Comparison of ENCODE assay signal across 17 cellular contexts in the genomic region with DNA sequence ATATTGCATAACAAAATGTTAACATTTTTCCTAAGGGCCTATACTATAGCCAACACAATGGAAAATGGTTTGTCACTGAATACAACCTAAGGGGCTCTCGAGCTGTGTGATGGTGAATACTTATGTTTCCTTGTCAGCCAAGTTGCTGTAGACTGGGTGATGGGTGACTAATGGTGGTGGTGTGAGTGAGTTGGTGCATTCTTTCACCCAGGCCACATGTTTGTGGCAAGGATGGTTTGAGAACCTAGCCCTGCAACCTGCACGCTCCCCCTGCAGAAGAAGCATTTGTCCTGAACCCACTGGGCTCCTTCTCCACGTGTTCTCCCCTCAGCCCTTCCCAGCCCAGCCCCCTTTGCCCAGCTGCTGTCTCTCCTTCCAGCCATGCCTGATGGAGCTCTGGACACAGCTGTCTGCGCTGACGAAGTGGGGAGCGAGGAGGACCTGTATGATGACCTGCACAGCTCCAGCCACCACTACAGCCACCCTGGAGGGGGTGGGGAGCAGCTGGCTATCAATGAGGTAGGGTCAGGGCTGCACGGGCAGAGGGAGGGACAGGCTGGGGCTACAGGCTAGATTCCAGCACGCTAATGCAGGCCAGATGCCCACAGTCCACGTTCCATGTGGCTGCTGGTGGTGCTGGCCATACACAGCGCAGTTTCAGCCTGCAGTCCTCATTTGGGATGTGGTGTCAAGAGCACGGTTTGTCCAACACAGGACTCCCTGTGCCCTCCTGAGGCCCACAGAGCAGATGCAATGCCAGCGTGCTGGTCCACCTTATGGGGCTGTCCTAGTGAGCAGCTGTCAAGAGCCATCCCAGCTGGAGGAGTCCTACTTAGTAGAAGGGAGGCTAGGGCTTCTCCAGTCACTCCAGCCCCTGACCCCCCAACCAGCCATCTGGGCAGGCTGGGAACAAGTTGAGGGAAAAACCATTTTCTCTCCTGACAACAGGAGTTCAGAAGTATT.
DNase-seq lines count a peak whose midpoint lies in the region; ATAC-seq and TF ChIP-seq lines count a peak whose summit lies in the region.
"Had no signal": no experiment of that assay in that cellular context is flagged by ENCODE, and none has a peak within 500 bp of the region (broad histone marks: within the 10 kb centered on the region; RNA-seq: fewer than 3 reads in every experiment).

No MANE protein-coding gene starts in this region.

- no peaks in the 10 kb centered on the region for H3K9me3 Mint-ChIP-seq in activated CD8-positive, alpha-beta T cell treated with anti-CD3 and anti-CD28 coated beads, Interleukin-2, amount 10 ng/mL, durations not matched to agents 7 days and 5 days (ENCODE audit: insufficient read depth)
- H3K9me3 Mint-ChIP-seq in activated CD8-positive, alpha-beta T cell treated with anti-CD3 and anti-CD28 coated beads for 36 hours, result no peaks in the 10 kb centered on the region
- peaks cover 0 to 3% of the 10 kb centered on the region in 2 experiments; a peak in 2 of 5 replicates for H3K9me3 Mint-ChIP-seq in H9

- no peaks in the 10 kb centered on the region for H3K4me1 Mint-ChIP-seq in activated CD8-positive, alpha-beta T cell treated with anti-CD3 and anti-CD28 coated beads, Interleukin-2, amount 10 ng/mL, durations not matched to agents 7 days and 5 days (ENCODE audit: low read depth)
- H3K4me1 Mint-ChIP-seq in activated CD8-positive, alpha-beta T cell treated with anti-CD3 and anti-CD28 coated beads for 36 hours (ENCODE audit: low read depth), result no peaks in the 10 kb centered on the region
- no peaks in the 10 kb centered on the region for H3K4me1 Mint-ChIP-seq in H9
- H3K4me1 Mint-ChIP-seq: IgD-negative memory B cell had no signal

- no peak overlapping the region for H2BK15ac ChIP-seq in H9 (ENCODE audit: low read depth, low read length)
- no peak overlapping the region for H2BK15ac ChIP-seq in neuronal stem cell (ENCODE audit: low read length)

- no peaks in the 10 kb centered on the region for H3K79me2 ChIP-seq in H9 (ENCODE audit: insufficient read depth, low read length)

- intact Hi-C loops in activated CD8-positive, alpha-beta T cell treated with anti-CD3 and anti-CD28 coated beads for 36 hours (cut with micrococcal nuclease), result no loop called here

- H2BK20ac ChIP-seq in H9 (ENCODE audit: low read depth, low read length, poor library complexity, severe bottlenecking), result no peak overlapping the region

- H3K27me3 Mint-ChIP-seq in activated CD8-positive, alpha-beta T cell treated with anti-CD3 and anti-CD28 coated beads, Interleukin-2, amount 10 ng/mL, durations not matched to agents 7 days and 5 days (ENCODE audit: low read depth), result peaks cover 38% of the 10 kb centered on the region
- peaks cover 12% of the 10 kb centered on the region for H3K27me3 Mint-ChIP-seq in activated CD8-positive, alpha-beta T cell treated with anti-CD3 and anti-CD28 coated beads for 36 hours
- peaks cover 13% of the 10 kb centered on the region for H3K27me3 Mint-ChIP-seq in H9 (ENCODE audit: low read depth)

- H3K4me2 ChIP-seq in H9 (ENCODE audit: insufficient read depth, insufficient read length, low read length) (no peak overlapping the region), neuronal stem cell (ENCODE audit: insufficient read depth, low read length, poor library complexity, severe bottlenecking) (no peak overlapping the region)
- H3K4me2 ChIP-seq: A549; BLaER1 treated with 17β-estradiol and CSF1 and Interleukin-3, amounts not matched to agents 10 nM and 100 nM had no signal

- H4K8ac ChIP-seq in H9 (replicated peaks; ENCODE audit: insufficient read length, low read depth, low read length) (no peak overlapping the region), neuronal stem cell (ENCODE audit: low read depth, low read length) (no peak overlapping the region)

- peak overlapping the region in 1 of 2 donors; percentile 14 for H3K4me3 ChIP-seq in neuronal stem cell (ENCODE audit: low read length in 2 of 2)
- H3K4me3 ChIP-seq: A549; BLaER1 treated with 17β-estradiol and CSF1 and Interleukin-3, amounts not matched to agents 10 nM and 100 nM; HAP-1 had no signal

- H3K9ac ChIP-seq in H9 (ENCODE audit: extremely low read depth, insufficient read length, low read length) (no peak overlapping the region), neuronal stem cell (ENCODE audit: low read depth, low read length, poor library complexity) (peak overlapping the region; percentile 36)
- H3K9ac ChIP-seq: BLaER1 treated with 17β-estradiol and CSF1 and Interleukin-3, amounts not matched to agents 10 nM and 100 nM had no signal

- POLR2A ChIA-PET in activated CD8-positive, alpha-beta T cell treated with anti-CD3 and anti-CD28 coated beads, Interleukin-2, amount 10 ng/mL, durations not matched to agents 7 days and 5 days (lab: Charles Lee), result no interaction called here
- POLR2A ChIA-PET in activated CD8-positive, alpha-beta T cell treated with anti-CD3 and anti-CD28 coated beads for 36 hours (lab: Charles Lee), result no interaction called here

- H4K91ac ChIP-seq in H9 (ENCODE audit: insufficient read length, low read depth, low read length) (no peak overlapping the region), neuronal stem cell (ENCODE audit: low read depth, low read length, poor library complexity) (no peak overlapping the region)

- H3K36me3 ChIP-seq in neuronal stem cell (replicated peaks in 1 of 2; ENCODE audit: control insufficient read depth in 2 of 2, insufficient read depth in 2 of 2, low read length in 2 of 2), result peaks cover 0 to 3% of the 10 kb centered on the region in 2 donors
- H3K36me3 ChIP-seq: BLaER1 treated with 17β-estradiol and CSF1 and Interleukin-3, amounts not matched to agents 10 nM and 100 nM; HAP-1 had no signal

- H3K27ac Mint-ChIP-seq in activated CD8-positive, alpha-beta T cell treated with anti-CD3 and anti-CD28 coated beads, Interleukin-2, amount 10 ng/mL, durations not matched to agents 7 days and 5 days, result no peak overlapping the region
- H3K27ac Mint-ChIP-seq in activated CD8-positive, alpha-beta T cell treated with anti-CD3 and anti-CD28 coated beads for 36 hours, result no peak overlapping the region
- H3K27ac Mint-ChIP-seq in H9, result no peak overlapping the region
- H3K27ac Mint-ChIP-seq: IgD-negative memory B cell had no signal

- H2AK5ac ChIP-seq in H9 (ENCODE audit: insufficient read length, low read length), result no peak overlapping the region
- H2AK5ac ChIP-seq in neuronal stem cell (ENCODE audit: low read depth, low read length), result no peak overlapping the region

- H3K23me2 ChIP-seq in H9 (ENCODE audit: insufficient read length, low read depth, low read length, poor library complexity, severe bottlenecking), result no peaks in the 10 kb centered on the region

- H3K4ac ChIP-seq in H9 (ENCODE audit: low read depth, low read length), result no peak overlapping the region
- no peak overlapping the region for H3K4ac ChIP-seq in neuronal stem cell (ENCODE audit: low read length)

- no peaks in the 10 kb centered on the region for H4K20me1 ChIP-seq in H9 (ENCODE audit: control insufficient read depth, insufficient read depth, insufficient read length)
- H4K20me1 ChIP-seq: BLaER1 treated with 17β-estradiol and CSF1 and Interleukin-3, amounts not matched to agents 10 nM and 100 nM had no signal

- H4K5ac ChIP-seq in H9 (ENCODE audit: insufficient read length, low read depth, low read length), result no peak overlapping the region

- H3K4me3 Mint-ChIP-seq in activated CD8-positive, alpha-beta T cell treated with anti-CD3 and anti-CD28 coated beads, Interleukin-2, amount 10 ng/mL, durations not matched to agents 7 days and 5 days, result no peak overlapping the region
- H3K4me3 Mint-ChIP-seq in activated CD8-positive, alpha-beta T cell treated with anti-CD3 and anti-CD28 coated beads for 36 hours, result no peak overlapping the region
- no peak overlapping the region for H3K4me3 Mint-ChIP-seq in H9
- H3K4me3 Mint-ChIP-seq: IgD-negative memory B cell had no signal

- no peak overlapping the region for H3T11ph ChIP-seq in H9 (ENCODE audit: low read length)

- H3K18ac ChIP-seq in H9 (ENCODE audit: insufficient read length, low read depth, low read length) (no peak overlapping the region), neuronal stem cell (ENCODE audit: low read length) (no peak overlapping the region)

- H2BK120ac ChIP-seq in H9 (ENCODE audit: low read depth, low read length, poor library complexity, severe bottlenecking), result no peak overlapping the region
- H2BK120ac ChIP-seq in neuronal stem cell (ENCODE audit: low read depth, low read length), result no peak overlapping the region

- no peak overlapping the region for H2BK12ac ChIP-seq in H9 (ENCODE audit: insufficient read length, low read depth, low read length)
- H2BK12ac ChIP-seq in neuronal stem cell (ENCODE audit: low read length), result no peak overlapping the region

- ATAC-seq in activated CD8-positive, alpha-beta T cell treated with anti-CD3 and anti-CD28 coated beads, Interleukin-2, amount 10 ng/mL, durations not matched to agents 7 days and 5 days, result no peak
- no peak for ATAC-seq in activated CD8-positive, alpha-beta T cell treated with anti-CD3 and anti-CD28 coated beads for 36 hours
- no peak for ATAC-seq in HG02852 (IDR thresholded peaks at IDR 0.05; ENCODE audit: unreplicated experiment)
- ATAC-seq in HG03196 (IDR thresholded peaks at IDR 0.05; ENCODE audit: unreplicated experiment), result no peak
- ATAC-seq: A549 had no signal

- H3K27me3 ChIP-seq in H9 (ENCODE audit: insufficient read depth, low read length), result no peaks in the 10 kb centered on the region
- H3K27me3 ChIP-seq in neuronal stem cell (ENCODE audit: control insufficient read depth in 3 of 3, insufficient read depth in 3 of 3, low read depth in 1 of 3, low read length in 3 of 3), result peaks cover 0 to 38% (median 0%) of the 10 kb centered on the region in 3 experiments
- H3K27me3 ChIP-seq: BLaER1 treated with 17β-estradiol and CSF1 and Interleukin-3, amounts not matched to agents 10 nM and 100 nM had no signal

- TF ChIP-seq CTCF in activated CD8-positive, alpha-beta T cell treated with anti-CD3 and anti-CD28 coated beads for 36 hours (IDR thresholded peaks at IDR 0.05), result no peak
- TF ChIP-seq CTCF in H9 (conservative IDR thresholded peaks at IDR 0.05) (no peak), GM10266 (IDR thresholded peaks at IDR 0.05; ENCODE audit: control insufficient read depth, insufficient read depth, low read depth, missing control alignments) (no peak)

- H3K4me1 ChIP-seq in H9 (ENCODE audit: insufficient read depth, low read length) (no peaks in the 10 kb centered on the region), neuronal stem cell (ENCODE audit: control insufficient read depth in 2 of 2, insufficient read depth in 1 of 2, low read depth in 1 of 2, low read length in 2 of 2) (no peaks in the 10 kb centered on the region)
- H3K4me1 ChIP-seq: A549, HAP-1 had no signal

- H3K36me3 Mint-ChIP-seq in activated CD8-positive, alpha-beta T cell treated with anti-CD3 and anti-CD28 coated beads, Interleukin-2, amount 10 ng/mL, durations not matched to agents 7 days and 5 days (ENCODE audit: low read depth), result no peaks in the 10 kb centered on the region
- H3K36me3 Mint-ChIP-seq in activated CD8-positive, alpha-beta T cell treated with anti-CD3 and anti-CD28 coated beads for 36 hours (ENCODE audit: low read depth), result no peaks in the 10 kb centered on the region
- H3K36me3 Mint-ChIP-seq in H9 (ENCODE audit: insufficient read depth in 1 of 3, low read depth in 3 of 3), result peaks cover 0 to 2% (median 0%) of the 10 kb centered on the region in 3 experiments; a peak in 1 of 7 replicates

- H3K23ac ChIP-seq in H9 (ENCODE audit: insufficient read length, low read depth, low read length) (no peak overlapping the region), neuronal stem cell (ENCODE audit: low read depth, low read length, poor library complexity) (no peak overlapping the region)

- H3K14ac ChIP-seq in H9 (ENCODE audit: insufficient read depth, low read length) (peak overlapping the region; percentile 49; the same call in 1 of the 2 replicates), neuronal stem cell (ENCODE audit: low read length) (no peak overlapping the region)

- H3K27ac ChIP-seq in H9 (ENCODE audit: insufficient read length, low read depth, low read length) (no peak overlapping the region), neuronal stem cell (replicated peaks; ENCODE audit: low read length) (no peak overlapping the region)
- H3K27ac ChIP-seq: A549; BLaER1 treated with 17β-estradiol and CSF1 and Interleukin-3, amounts not matched to agents 10 nM and 100 nM had no signal

- CTCF ChIA-PET in activated CD8-positive, alpha-beta T cell treated with anti-CD3 and anti-CD28 coated beads, Interleukin-2, amount 10 ng/mL, durations not matched to agents 7 days and 5 days (lab: Charles Lee), result no interaction called here
- CTCF ChIA-PET in activated CD8-positive, alpha-beta T cell treated with anti-CD3 and anti-CD28 coated beads for 36 hours (lab: Charles Lee), result no interaction called here

- no peaks in the 10 kb centered on the region for H3K79me1 ChIP-seq in H9 (ENCODE audit: insufficient read depth, low read depth, low read length, poor library complexity, severe bottlenecking)
- no peaks in the 10 kb centered on the region for H3K79me1 ChIP-seq in neuronal stem cell (ENCODE audit: low read depth, low read length)

- WGBS in H9 (ENCODE audit: extremely low coverage, insufficient read length, low lambda C conversion rate), result no CpG with 5 or more reads among the region's 12 CpGs
- WGBS in neuronal stem cell (ENCODE audit: extremely low coverage in 2 of 2, insufficient read length in 2 of 2, insufficient replicate concordance in 1 of 2), 2 donors, result no CpG with 5 or more reads among the region's 12 CpGs

- no peak overlapping the region for H3K56ac ChIP-seq in H9 (ENCODE audit: insufficient read length, low read depth, low read length)

- peak; percentile 12 for DNase-seq in activated CD8-positive, alpha-beta T cell treated with anti-CD3 and anti-CD28 coated beads, Interleukin-2, amount 10 ng/mL, durations not matched to agents 7 days and 5 days
- no peak for DNase-seq in activated CD8-positive, alpha-beta T cell treated with anti-CD3 and anti-CD28 coated beads for 36 hours
- DNase-seq in H9, result no peak
- peak; percentile 29 for DNase-seq in ecto neural progenitor cell (ENCODE audit: low spot score)
- no peak for DNase-seq in neuronal stem cell (ENCODE audit: low spot score)
- DNase-seq in GM10266 (ENCODE audit: extremely low spot score), result no peak
- DNase-seq: DMS153, MV-4-11, NCI-H1417 treated with DMSO at 0.1 percent for 48 hours, NCI-H2029, NCI-H82 had no signal

- H2BK5ac ChIP-seq in H9 (ENCODE audit: insufficient read length, low read length) (no peak overlapping the region), neuronal stem cell (ENCODE audit: low read length) (no peak overlapping the region)

- H3K9me3 ChIP-seq in H9 (ENCODE audit: control insufficient read depth, low read depth, low read length) (no peaks in the 10 kb centered on the region), neuronal stem cell (replicated peaks in 1 of 2; ENCODE audit: control insufficient read depth in 2 of 2, insufficient read depth in 1 of 2, low read depth in 1 of 2, low read length in 2 of 2) (peaks cover 0 to 2% of the 10 kb centered on the region in 2 donors)
- H3K9me3 ChIP-seq: HAP-1 had no signal

- no peak overlapping the region for H2AFZ ChIP-seq in H9 (ENCODE audit: low read length)
- H2AFZ ChIP-seq in neuronal stem cell (ENCODE audit: low read length), result no peak overlapping the region

Comparison
In these comparisons a context has a peak if more than half of its experiments do, and no peak if none do; other contexts are left out.
1. DNase-seq: peak in activated CD8-positive, alpha-beta T cell treated with anti-CD3 and anti-CD28 coated beads, Interleukin-2, amount 10 ng/mL, durations not matched to agents 7 days and 5 days (single experiment) and ecto neural progenitor cell (single experiment); none in activated CD8-positive, alpha-beta T cell treated with anti-CD3 and anti-CD28 coated beads for 36 hours (single experiment), H9 (single experiment), neuronal stem cell (single experiment) and GM10266 (single experiment).